ENCODE assay signal across 14 cellular contexts in genomic region chr9:115115924-115116323, GRCh38. TPM values are rescaled to one million over a fixed set of nuclear protein-coding genes. Genes with fewer than 3 reads are reported as not detected.
DNase-seq lines count a peak whose midpoint lies in the region; ATAC-seq, FAIRE-seq and TF ChIP-seq lines count a peak whose summit lies in the region.
"Had no signal": no experiment of that assay in that cellular context is flagged by ENCODE, and none has a peak within 500 bp of the region (broad histone marks: within the 10 kb centered on the region; RNA-seq: fewer than 3 reads in every experiment).

No MANE protein-coding gene starts in this region.

- H3K9me2 ChIP-seq in MM.1S (replicated peaks; ENCODE audit: insufficient read depth, low read length): no peaks in the 10 kb centered on the region

- peaks cover 4% of the 10 kb centered on the region; the same call in 1 of the 2 replicates for H3K4me1 ChIP-seq in MM.1S (ENCODE audit: low read length)

- FAIRE-seq in RCC 7860 (lab: Jason Lieb, UNC): peak; percentile 97
- FAIRE-seq: H1, urothelium cell line had no signal

- no peaks in the 10 kb centered on the region for H3K9me3 ChIP-seq in MM.1S (replicated peaks; ENCODE audit: insufficient read depth, low read length)

- no peak overlapping the region for H3K9ac ChIP-seq in MM.1S (ENCODE audit: low read length)

- no peak for ATAC-seq in GM19324 (IDR thresholded peaks at IDR 0.05; ENCODE audit: low FRiP score, unreplicated experiment)
- no peak for ATAC-seq in HG02759 (IDR thresholded peaks at IDR 0.05; ENCODE audit: unreplicated experiment)

- H3K4me3 ChIP-seq in MM.1S (ENCODE audit: low read length): no peak overlapping the region

- no peaks in the 10 kb centered on the region for H3F3A ChIP-seq in MM.1S (ENCODE audit: insufficient read depth, low read length)

- no peaks in the 10 kb centered on the region for H3K27me3 ChIP-seq in MM.1S (replicated peaks; ENCODE audit: insufficient read depth, low read length)

- H3K4me2 ChIP-seq in MM.1S (ENCODE audit: low read depth, low read length): no peak overlapping the region

- H3K27ac ChIP-seq in MM.1S (ENCODE audit: low read length): no peak overlapping the region
- H3K27ac ChIP-seq: SK-N-MC had no signal

- no peak for TF ChIP-seq CTCF in MM.1S (IDR thresholded peaks at IDR 0.05; ENCODE audit: low read length)

- no peaks in the 10 kb centered on the region for H3K36me3 ChIP-seq in MM.1S (replicated peaks; ENCODE audit: insufficient read depth, low read length)

- no peaks in the 10 kb centered on the region for H3K79me2 ChIP-seq in MM.1S (ENCODE audit: low read length)

- DNase-seq in ELR (ENCODE audit: low read depth) (peak; percentile 95), RCC 7860 (ENCODE audit: low spot score) (peak; percentile 79), fibroblast of gingiva (ENCODE audit: low read depth) (peak; percentile 40), renal cortical epithelial cell (ENCODE audit: low read depth) (peak; percentile 85), MM.1S (no peak), iPS-NIHi11 (ENCODE audit: low spot score) (no peak)
- DNase-seq: DMS79 treated with DMSO at 0.1 percent for 48 hours; nephron progenitor cell; stimulated activated CD4-positive, alpha-beta T cell treated with anti-CD3 and anti-CD28 coated beads, Interleukin-4, amount 100 ng/mL, for 1 hour had no signal

- H2AFZ ChIP-seq in MM.1S (ENCODE audit: low read length): no peak overlapping the region

- no peaks in the 10 kb centered on the region for H4K20me1 ChIP-seq in MM.1S (ENCODE audit: insufficient read depth, low read length)

RNA-seq across cellular contexts. Expression of gene TNC, which starts 2.0 kb away (rescaled TPM):
- 215 and 425 TPM in 2 replicates for total RNA-seq in renal cortical epithelial cell

Comparison
In these comparisons a context has a peak if more than half of its experiments do, and no peak if none do; other contexts are left out.
1. DNase-seq: peak in ELR (single experiment), RCC 7860 (single experiment), fibroblast of gingiva (single experiment) and renal cortical epithelial cell (single experiment); none in MM.1S (single experiment) and iPS-NIHi11 (single experiment).